In the genomic region with DNA sequence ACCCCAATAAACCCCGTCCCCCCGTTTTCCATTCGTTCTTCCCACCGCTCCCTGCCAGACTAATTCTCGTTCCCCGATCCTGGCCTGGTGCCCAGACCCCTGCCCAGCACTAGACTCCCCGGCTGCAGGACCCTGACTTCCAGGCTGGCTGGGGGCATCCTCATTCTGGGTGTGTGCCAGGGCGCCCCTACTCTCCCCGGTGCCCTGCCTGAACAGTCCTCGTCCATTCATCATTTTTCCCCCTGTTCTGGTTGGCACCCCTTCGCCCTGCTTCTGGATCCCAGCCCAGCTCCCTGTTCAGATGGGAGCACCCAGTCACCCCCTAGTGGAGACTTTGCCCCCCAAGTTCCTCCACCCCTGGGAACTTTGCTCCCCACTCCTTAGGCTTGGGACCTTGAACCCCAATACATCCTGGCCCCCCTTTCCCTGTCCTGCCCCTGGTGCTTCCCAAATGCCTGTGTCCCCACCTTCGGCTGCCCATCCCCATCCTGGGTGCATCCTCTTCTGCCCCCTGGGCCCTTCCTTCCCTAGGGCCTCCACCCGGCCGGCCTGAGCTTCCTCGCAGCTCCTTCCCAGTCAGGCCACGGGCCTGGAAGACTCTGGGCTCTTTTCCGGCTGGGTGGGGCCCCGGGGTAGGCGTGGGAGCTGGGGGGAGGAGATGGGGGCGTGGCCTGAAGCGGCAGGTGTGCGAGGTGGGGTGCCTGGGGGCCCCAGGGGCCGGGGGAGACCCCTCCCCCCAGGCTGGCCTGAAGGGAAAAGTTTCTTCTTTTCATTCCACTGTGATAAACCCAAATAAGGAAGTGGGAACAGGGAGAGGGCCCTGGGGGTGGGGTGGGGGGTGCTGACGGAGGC, we compare ENCODE assay signal across 8 cellular contexts. TPM values are rescaled to one million over a fixed set of nuclear protein-coding genes. Genes with fewer than 3 reads are reported as not detected.
DNase-seq lines count a peak whose midpoint lies in the region; ATAC-seq and TF ChIP-seq lines count a peak whose summit lies in the region.

No MANE protein-coding gene starts in this region.

- peak overlapping the region; percentile 65 for H4K12ac ChIP-seq in trophoblast cell (ENCODE audit: low read depth, low read length)

- no peak overlapping the region for H3K27ac ChIP-seq in CD4-positive, alpha-beta T cell (ENCODE audit: low read depth, low read length)
- H3K27ac ChIP-seq in trophoblast cell (ENCODE audit: low read depth, low read length), result no peak overlapping the region

- no peaks in the 10 kb centered on the region for H3K36me3 Mint-ChIP-seq in CD4-positive, alpha-beta T cell (ENCODE audit: low read depth)
- no peaks in the 10 kb centered on the region for H3K36me3 Mint-ChIP-seq in HFFc6 (ENCODE audit: low read depth)
- peaks cover 2% of the 10 kb centered on the region for H3K36me3 Mint-ChIP-seq in activated CD8-positive, alpha-beta T cell treated with anti-CD3 and anti-CD28 coated beads for 36 hours (ENCODE audit: low read depth)

- no CpG with 5 or more reads among the region's 24 CpGs for WGBS in trophoblast cell (ENCODE audit: extremely low coverage, insufficient coverage, insufficient read length)

- H3K4ac ChIP-seq in trophoblast cell (ENCODE audit: low read depth, low read length), result peak overlapping the region; percentile 81

- H3K14ac ChIP-seq in trophoblast cell (ENCODE audit: low read length), result peak overlapping the region; percentile 4

- peak overlapping the region; percentile 79 for H3K4me3 ChIP-seq in trophoblast cell (ENCODE audit: low read depth, low read length)

- H4K8ac ChIP-seq in trophoblast cell (ENCODE audit: low read depth, low read length), result peak overlapping the region; percentile 83

- H3K4me2 ChIP-seq in trophoblast cell (ENCODE audit: low read length), result peak overlapping the region; percentile 85

- H3K18ac ChIP-seq in trophoblast cell (ENCODE audit: low read length), result peak overlapping the region; percentile 76

- no peak for DNase-seq in CD4-positive, alpha-beta T cell
- no peak for DNase-seq in HFFc6
- no peak for DNase-seq in activated CD8-positive, alpha-beta T cell treated with anti-CD3 and anti-CD28 coated beads for 36 hours
- DNase-seq in germinal center (ENCODE audit: low spot score), result peak; percentile 44
- peak in 1 of 2 donors; percentile 54 for DNase-seq in trophoblast cell
- DNase-seq in activated effector memory CD4-positive, alpha-beta T cell treated with anti-CD3 and anti-CD28 coated beads, Interleukin-2, amount 50 U/mL, for 16 hours, result no peak
- DNase-seq in NCI-H2107 (lab: John Stamatoyannopoulos, UW), result no peak

- H3K23ac ChIP-seq in trophoblast cell (ENCODE audit: low read length), result no peak overlapping the region

- intact Hi-C loops in CD4-positive, alpha-beta T cell (cut with DNase I, micrococcal nuclease), result loop anchor here (1.0 to 10.0 kb wide), 6 partner anchors 17 to 403 kb away; partner anchors contain the start of genes ESRRA (in 1 of the 2) and STIP1 (in 1 of the 2)
- intact Hi-C loops in activated CD8-positive, alpha-beta T cell treated with anti-CD3 and anti-CD28 coated beads for 36 hours (cut with micrococcal nuclease), result no loop called here

- peak overlapping the region; percentile 77 for H2AK5ac ChIP-seq in trophoblast cell (ENCODE audit: low read length)

- peak overlapping the region; percentile 50 for H2BK12ac ChIP-seq in trophoblast cell (ENCODE audit: low read length)

- POLR2A ChIA-PET in CD4-positive, alpha-beta T cell (lab: Charles Lee), result interaction anchor here (0.7 to 4.5 kb wide), 7 partner anchors 11 to 493 kb away, joined by 3 to 35 read pairs (median 6); partner anchors contain the start of genes FERMT3, FKBP2, NUDT22 and TRPT1
- POLR2A ChIA-PET in activated CD8-positive, alpha-beta T cell treated with anti-CD3 and anti-CD28 coated beads for 36 hours (lab: Charles Lee), result interaction anchor here (1.0 to 10.0 kb wide), 4 partner anchors 17 to 48 kb away, joined by 3 to 132 read pairs (median 4); partner anchors contain the start of gene FERMT3

- H3K4me1 Mint-ChIP-seq in CD4-positive, alpha-beta T cell (ENCODE audit: low read depth), result peaks cover 20% of the 10 kb centered on the region
- H3K4me1 Mint-ChIP-seq in HFFc6 (ENCODE audit: low read depth), result peaks cover 19% of the 10 kb centered on the region
- H3K4me1 Mint-ChIP-seq in activated CD8-positive, alpha-beta T cell treated with anti-CD3 and anti-CD28 coated beads for 36 hours (ENCODE audit: low read depth), result peaks cover 16% of the 10 kb centered on the region

- H3K9me3 ChIP-seq in CD4-positive, alpha-beta T cell (ENCODE audit: control insufficient read depth, low read length), result no peaks in the 10 kb centered on the region
- no peaks in the 10 kb centered on the region for H3K9me3 ChIP-seq in trophoblast cell (ENCODE audit: insufficient read depth, low read depth, low read length)

- H2AFZ ChIP-seq in trophoblast cell (ENCODE audit: insufficient read depth, low read length, poor library complexity), result peak overlapping the region; percentile 21

- no peaks in the 10 kb centered on the region for H3K9me3 Mint-ChIP-seq in CD4-positive, alpha-beta T cell
- no peaks in the 10 kb centered on the region for H3K9me3 Mint-ChIP-seq in HFFc6
- H3K9me3 Mint-ChIP-seq in activated CD8-positive, alpha-beta T cell treated with anti-CD3 and anti-CD28 coated beads for 36 hours, result no peaks in the 10 kb centered on the region

- no peak overlapping the region for H3K27ac Mint-ChIP-seq in CD4-positive, alpha-beta T cell
- H3K27ac Mint-ChIP-seq in HFFc6, result peak overlapping the region; percentile 88
- H3K27ac Mint-ChIP-seq in activated CD8-positive, alpha-beta T cell treated with anti-CD3 and anti-CD28 coated beads for 36 hours, result no peak overlapping the region

- H3K27me3 ChIP-seq in CD4-positive, alpha-beta T cell (ENCODE audit: control insufficient read depth, insufficient read depth, low read length), result no peaks in the 10 kb centered on the region
- no peaks in the 10 kb centered on the region for H3K27me3 ChIP-seq in trophoblast cell (ENCODE audit: insufficient read depth, low read length)

- CTCF ChIA-PET in CD4-positive, alpha-beta T cell (lab: Charles Lee), result interaction anchor here (0.9 to 4.7 kb wide), 14 partner anchors 9 to 66 kb away, joined by 3 to 56 read pairs (median 5); partner anchors contain the start of genes CATSPERZ, ESRRA, FERMT3 and FKBP2
- CTCF ChIA-PET in activated CD8-positive, alpha-beta T cell treated with anti-CD3 and anti-CD28 coated beads for 36 hours (lab: Charles Lee), result interaction anchor here (0.6 to 5.3 kb wide), 16 partner anchors 9 to 103 kb away, joined by 3 to 42 read pairs (median 5); partner anchors contain the start of genes CATSPERZ, FERMT3, PRDX5 and TRMT112

- peaks cover 8 to 16% of the 10 kb centered on the region in 2 experiments for H3K4me1 ChIP-seq in trophoblast cell (ENCODE audit: control insufficient read depth in 1 of 2, insufficient read depth in 2 of 2, low read length in 2 of 2)

- H3K4me3 Mint-ChIP-seq in CD4-positive, alpha-beta T cell, result peak overlapping the region; percentile 92
- H3K4me3 Mint-ChIP-seq in HFFc6, result peak overlapping the region; percentile 91
- peak overlapping the region; percentile 90 for H3K4me3 Mint-ChIP-seq in activated CD8-positive, alpha-beta T cell treated with anti-CD3 and anti-CD28 coated beads for 36 hours

- peaks cover 20% of the 10 kb centered on the region for H3K79me1 ChIP-seq in trophoblast cell (ENCODE audit: low read length)

- no peak for ATAC-seq in CD4-positive, alpha-beta T cell (ENCODE audit: poor library complexity)
- no peak for ATAC-seq in activated CD8-positive, alpha-beta T cell treated with anti-CD3 and anti-CD28 coated beads for 36 hours
- ATAC-seq in HG02970 (IDR thresholded peaks at IDR 0.05; ENCODE audit: low FRiP score, unreplicated experiment), result no peak

- peaks cover 24 to 33% of the 10 kb centered on the region in 2 experiments for H3K36me3 ChIP-seq in trophoblast cell (ENCODE audit: control insufficient read depth in 1 of 2, insufficient read depth in 2 of 2, low read length in 2 of 2)

- H4K91ac ChIP-seq in trophoblast cell (ENCODE audit: low read depth, low read length), result peak overlapping the region; percentile 74

- H2BK120ac ChIP-seq in trophoblast cell (ENCODE audit: insufficient read depth, low read length, poor library complexity), result peak overlapping the region; percentile 48

- H2BK5ac ChIP-seq in trophoblast cell (ENCODE audit: low read depth, low read length, poor library complexity), result peak overlapping the region; percentile 0

- peaks cover 9% of the 10 kb centered on the region for H3K79me2 ChIP-seq in trophoblast cell (ENCODE audit: control insufficient read depth, insufficient read depth, low read length, poor library complexity)

- TF ChIP-seq CTCF in CD4-positive, alpha-beta T cell (IDR thresholded peaks at IDR 0.05), result no peak
- TF ChIP-seq CTCF in HFFc6 (IDR thresholded peaks at IDR 0.05), result peak; percentile 80
- peak; percentile 31 for TF ChIP-seq CTCF in activated CD8-positive, alpha-beta T cell treated with anti-CD3 and anti-CD28 coated beads for 36 hours (IDR thresholded peaks at IDR 0.05)

- peak overlapping the region; percentile 82 for H3K9ac ChIP-seq in trophoblast cell (ENCODE audit: low read length)

- H3K27me3 Mint-ChIP-seq in CD4-positive, alpha-beta T cell, result no peaks in the 10 kb centered on the region
- H3K27me3 Mint-ChIP-seq in HFFc6 (ENCODE audit: insufficient read depth), result no peaks in the 10 kb centered on the region; the same call in none of the 2 replicates
- H3K27me3 Mint-ChIP-seq in activated CD8-positive, alpha-beta T cell treated with anti-CD3 and anti-CD28 coated beads for 36 hours, result no peaks in the 10 kb centered on the region

RNA-seq across cellular contexts. Expression of gene PLCB3, which starts 0.9 kb away (rescaled TPM):
- total RNA-seq in CD4-positive, alpha-beta T cell, result 1 to 10 TPM; 2.5 to 2.7 TPM
- 10 to 100 TPM; 48.1 to 58.0 (median 51.8) TPM for total RNA-seq in HFFc6 (2021; fragmentation: NEBNext Ultra II Directional; extraction: Animal tissue kit (Norgen Biotek cat#: 25700))
- 1 to 10 TPM; 8.7 to 9.6 TPM for total RNA-seq in activated CD8-positive, alpha-beta T cell treated with anti-CD3 and anti-CD28 coated beads for 36 hours
- polyA plus RNA-seq in trophoblast cell (2013), result 26.2 and 26.8 TPM in 2 replicates

RNA-seq across cellular contexts. Expression of gene PPP1R14B, which starts 5.5 kb away (rescaled TPM):
- total RNA-seq in CD4-positive, alpha-beta T cell, result 10 to 100 TPM; 17.1 to 21.0 TPM
- total RNA-seq in HFFc6 (2021; fragmentation: NEBNext Ultra II Directional; extraction: Animal tissue kit (Norgen Biotek cat#: 25700)), result 100 to 1,000 TPM; 386 to 478 (median 429) TPM
- total RNA-seq in activated CD8-positive, alpha-beta T cell treated with anti-CD3 and anti-CD28 coated beads for 36 hours, result 100 to 1,000 TPM; 285 to 287 TPM
- polyA plus RNA-seq in trophoblast cell (2013), result 390 and 396 TPM in 2 replicates

RNA-seq across cellular contexts. Expression of gene FKBP2, which starts 11.3 kb away (rescaled TPM):
- 10 to 100 TPM; 11.2 to 14.6 TPM for total RNA-seq in CD4-positive, alpha-beta T cell
- total RNA-seq in HFFc6 (2021; fragmentation: NEBNext Ultra II Directional; extraction: Animal tissue kit (Norgen Biotek cat#: 25700)), result 10 to 100 TPM; 54.1 to 95.6 (median 73.1) TPM
- 10 to 100 TPM; 23.5 to 26.9 TPM for total RNA-seq in activated CD8-positive, alpha-beta T cell treated with anti-CD3 and anti-CD28 coated beads for 36 hours
- 78.2 and 80.2 TPM in 2 replicates for polyA plus RNA-seq in trophoblast cell (2013)

RNA-seq across cellular contexts. Expression of gene VEGFB, which starts 17.8 kb away (rescaled TPM):
- total RNA-seq in CD4-positive, alpha-beta T cell, result 10 to 100 TPM; 39.7 to 48.7 TPM
- total RNA-seq in HFFc6 (2021; fragmentation: NEBNext Ultra II Directional; extraction: Animal tissue kit (Norgen Biotek cat#: 25700)), result 10 to 100 TPM; 65.1 to 80.6 (median 71.2) TPM
- 100 to 1,000 TPM in 1 of 2 experiments, 10 to 100 TPM in 1; 86.6 to 104 TPM for total RNA-seq in activated CD8-positive, alpha-beta T cell treated with anti-CD3 and anti-CD28 coated beads for 36 hours
- 76.2 and 77.7 TPM in 2 replicates for polyA plus RNA-seq in trophoblast cell (2013)

RNA-seq across cellular contexts. Expression of gene DNAJC4, which starts 21.9 kb away (rescaled TPM):
- 10 to 100 TPM; 35.9 to 37.9 TPM for total RNA-seq in CD4-positive, alpha-beta T cell
- 10 to 100 TPM; 21.7 to 29.5 (median 23.2) TPM for total RNA-seq in HFFc6 (2021; fragmentation: NEBNext Ultra II Directional; extraction: Animal tissue kit (Norgen Biotek cat#: 25700))
- total RNA-seq in activated CD8-positive, alpha-beta T cell treated with anti-CD3 and anti-CD28 coated beads for 36 hours, result 10 to 100 TPM; 25.8 to 26.1 TPM
- 32.7 and 35.1 TPM in 2 replicates for polyA plus RNA-seq in trophoblast cell (2013)

Comparison
In these comparisons a context has a peak if more than half of its experiments do, and no peak if none do; other contexts are left out.
1. RNA of gene PLCB3, which starts 0.9 kb away (total RNA-seq): 48.1 to 58.0 TPM in HFFc6; 8.7 to 9.6 TPM in activated CD8-positive, alpha-beta T cell treated with anti-CD3 and anti-CD28 coated beads for 36 hours and 2.5 to 2.7 TPM in CD4-positive, alpha-beta T cell; every median in the first group is over 4 times any median in the second.
2. RNA of gene PPP1R14B, which starts 5.5 kb away (total RNA-seq): 386 to 478 TPM in HFFc6 and 285 to 287 TPM in activated CD8-positive, alpha-beta T cell treated with anti-CD3 and anti-CD28 coated beads for 36 hours; 17.1 to 21.0 TPM in CD4-positive, alpha-beta T cell; every median in the first group is over 10 times any median in the second.
3. Peak in every context shown above with its lines, with median percentiles within 50 percentile points of each other: H3K4me3 Mint-ChIP-seq.